Comparison of ENCODE assay signal across 7 cellular contexts in genomic region chr16:77788196-77789084, GRCh38. TPM values are rescaled to one million over a fixed set of nuclear protein-coding genes. Genes with fewer than 3 reads are reported as not detected.
DNase-seq lines count a peak whose midpoint lies in the region; ATAC-seq and TF ChIP-seq lines count a peak whose summit lies in the region.

A gene with protein sequence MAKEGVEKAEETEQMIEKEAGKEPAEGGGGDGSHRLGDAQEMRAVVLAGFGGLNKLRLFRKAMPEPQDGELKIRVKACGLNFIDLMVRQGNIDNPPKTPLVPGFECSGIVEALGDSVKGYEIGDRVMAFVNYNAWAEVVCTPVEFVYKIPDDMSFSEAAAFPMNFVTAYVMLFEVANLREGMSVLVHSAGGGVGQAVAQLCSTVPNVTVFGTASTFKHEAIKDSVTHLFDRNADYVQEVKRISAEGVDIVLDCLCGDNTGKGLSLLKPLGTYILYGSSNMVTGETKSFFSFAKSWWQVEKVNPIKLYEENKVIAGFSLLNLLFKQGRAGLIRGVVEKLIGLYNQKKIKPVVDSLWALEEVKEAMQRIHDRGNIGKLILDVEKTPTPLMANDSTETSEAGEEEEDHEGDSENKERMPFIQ (plus strand): TSS chr16:77788564. CDS start chr16:77788683, 119 bp downstream.

- peaks cover 54% of the 10 kb centered on the region for H3K27me3 Mint-ChIP-seq in activated T-helper 17 cell treated with anti-CD3 and anti-CD28 coated beads, Interleukin-2, amount 50 U/mL, for 72 hours

- H3K27me3 ChIP-seq in HL-60 (ENCODE audit: insufficient read depth, poor library complexity, severe bottlenecking): peaks cover 32% of the 10 kb centered on the region

- H3K9me3 Mint-ChIP-seq in activated T-helper 17 cell treated with anti-CD3 and anti-CD28 coated beads, Interleukin-2, amount 50 U/mL, for 72 hours: no peaks in the 10 kb centered on the region

- intact Hi-C loops in head of caudate nucleus (cut with DNase I): no loop called here

- peak within 1 kb of the TSS; percentile 61 for H3K4me3 ChIP-seq in HL-60 (replicated peaks; ENCODE audit: insufficient read depth, low read length)

- H3K27ac ChIP-seq in HL-60 (replicated peaks): no peak within 1 kb of the TSS

- peak; percentile 76 for DNase-seq in GM03348 (ENCODE audit: low spot score)
- peak; percentile 15 for DNase-seq in HL-60 (ENCODE audit: low read depth in 1 of 2, low spot score in 1 of 2)
- DNase-seq in head of caudate nucleus: peak; percentile 53 to 91 (median 78)
- DNase-seq in nucleus accumbens (lab: John Stamatoyannopoulos, UW): peak in 54 of 56 donors; percentile 3 to 88 (median 52)

- H3K36me3 Mint-ChIP-seq in activated T-helper 17 cell treated with anti-CD3 and anti-CD28 coated beads, Interleukin-2, amount 50 U/mL, for 72 hours (ENCODE audit: low read depth): no peaks in the 10 kb centered on the region

- peak within 1 kb of the TSS; percentile 66 for H3K4me3 Mint-ChIP-seq in activated T-helper 17 cell treated with anti-CD3 and anti-CD28 coated beads, Interleukin-2, amount 50 U/mL, for 72 hours

- no peak within 1 kb of the TSS for H3K27ac Mint-ChIP-seq in activated T-helper 17 cell treated with anti-CD3 and anti-CD28 coated beads, Interleukin-2, amount 50 U/mL, for 72 hours

- peaks cover 5% of the 10 kb centered on the region for H3K4me1 Mint-ChIP-seq in activated T-helper 17 cell treated with anti-CD3 and anti-CD28 coated beads, Interleukin-2, amount 50 U/mL, for 72 hours

- TF ChIP-seq CTCF in HL-60 (IDR thresholded peaks at IDR 0.05; ENCODE audit: insufficient read depth, low read length): no peak

- peak; percentile 40 for ATAC-seq in activated T-helper 17 cell treated with anti-CD3 and anti-CD28 coated beads, Interleukin-2, amount 50 U/mL, for 72 hours (replicated peaks)
- ATAC-seq in HG03378 (IDR thresholded peaks at IDR 0.05; ENCODE audit: unreplicated experiment) (no peak), HG02973 (IDR thresholded peaks at IDR 0.05; ENCODE audit: unreplicated experiment) (no peak)

RNA-seq across cellular contexts. Expression of the gene that starts here (rescaled TPM):
- total RNA-seq in activated T-helper 17 cell treated with anti-CD3 and anti-CD28 coated beads, Interleukin-2, amount 50 U/mL, for 72 hours: not detected

Comparison
In these comparisons a context has a peak if more than half of its experiments do, and no peak if none do; other contexts are left out.
1. Peak in ATAC-seq in activated T-helper 17 cell treated with anti-CD3 and anti-CD28 coated beads, Interleukin-2, amount 50 U/mL, for 72 hours; RNA of the gene not detected or under 1 TPM.
2. DNase-seq: peak in every context shown above with its lines; median percentile 78 in head of caudate nucleus; 76 in GM03348; 52 in nucleus accumbens; 15 in HL-60.